In genomic region chr1:52842643-52843310, GRCh38 we compare ENCODE assay signal across 8 cellular contexts. TPM values are rescaled to one million over a fixed set of nuclear protein-coding genes. Genes with fewer than 3 reads are reported as not detected.
DNase-seq lines count a peak whose midpoint lies in the region; ATAC-seq and TF ChIP-seq lines count a peak whose summit lies in the region.

TSS of gene ZYG11A (plus strand) at chr1:52842760. CDS start at chr1:52842884, 124 bp downstream.

- DNase-seq in NCI-H187 treated with DMSO at 0.1 percent for 48 hours (lab: John Stamatoyannopoulos, UW) (peak; percentile 3), dedifferentiated amniotic fluid mesenchymal stem cell (ENCODE audit: extremely low spot score) (peak; percentile 45), memory B cell (ENCODE audit: low spot score in 2 of 2) (peak; percentile 71 to 79), HT-29 (ENCODE audit: low spot score) (no peak)
- DNase-seq in activated CD4-positive, alpha-beta T cell treated with anti-CD3 and anti-CD28 coated beads for 1 hour: peak; percentile 50
- peak; percentile 71 to 72 for DNase-seq in stimulated activated CD8-positive, alpha-beta memory T cell treated with anti-CD3 and anti-CD28 coated beads, Interleukin-15, amount 100 ng/mL, for 48 hours (ENCODE audit: low read depth in 2 of 2)

- ATAC-seq in HG02678 (IDR thresholded peaks at IDR 0.05; ENCODE audit: unreplicated experiment) (peak; percentile 57), memory B cell (ENCODE audit: low read depth) (peak; percentile 89)

- no peaks in the 10 kb centered on the region for H3K27me3 Mint-ChIP-seq in memory B cell

- H3K27ac Mint-ChIP-seq in memory B cell: peak within 1 kb of the TSS; percentile 70

- TF ChIP-seq CTCF in GM12874 (IDR thresholded peaks at IDR 0.05; ENCODE audit: insufficient read depth, low read depth, low read length): peak; percentile 49

- H3K4me3 Mint-ChIP-seq in memory B cell: peak within 1 kb of the TSS; percentile 83

- no peaks in the 10 kb centered on the region for H3K36me3 Mint-ChIP-seq in memory B cell

- H3K4me1 Mint-ChIP-seq in memory B cell: peaks cover 2% of the 10 kb centered on the region

- H3K9me3 Mint-ChIP-seq in memory B cell: no peaks in the 10 kb centered on the region

RNA-seq across cellular contexts. Expression of gene ZYG11A, which starts in this region (rescaled TPM):
- total RNA-seq in HT-29 (2014; rRNA removed; shearing (Covaris generic)): not detected in 2 replicates
